ENCODE assay signal across 8 cellular contexts in genomic region chr12:109573029-109573913, GRCh38. TPM values are rescaled to one million over a fixed set of nuclear protein-coding genes. Genes with fewer than 3 reads are reported as not detected.
DNase-seq lines count a peak whose midpoint lies in the region; ATAC-seq, FAIRE-seq and TF ChIP-seq lines count a peak whose summit lies in the region.

TSS of gene MMAB (minus strand) at chr12:109573504. CDS start at chr12:109573480, 24 bp downstream.
TSS of gene MVK (plus strand) at chr12:109573794. CDS start at chr12:109574823, 1,029 bp downstream.

- no peaks in the 10 kb centered on the region for H3K9me3 ChIP-seq in adrenal gland (replicated peaks in 1 of 3)
- H3K9me3 ChIP-seq in heart left ventricle: no peaks in the 10 kb centered on the region

- TF ChIP-seq CTCF in adrenal gland (IDR thresholded peaks at IDR 0.05): no peak
- TF ChIP-seq CTCF in heart left ventricle (IDR thresholded peaks at IDR 0.05): no peak
- no peak for TF ChIP-seq CTCF in type B pancreatic cell (conservative IDR thresholded peaks at IDR 0.05)

- ATAC-seq in HG02852 (IDR thresholded peaks at IDR 0.05; ENCODE audit: unreplicated experiment) (peak; percentile 91), heart left ventricle (peak; percentile 98 to 99 (median 98))

- FAIRE-seq in GM12892 (lab: Jason Lieb, UNC): peak; percentile 97

- peak; percentile 83 for TF ChIP-seq POLR2A in GM12892 (IDR thresholded peaks at IDR 0.05; ENCODE audit: low read depth, low read length)
- peak; percentile 65 to 70 for TF ChIP-seq POLR2A in adrenal gland (IDR thresholded peaks at IDR 0.05)
- TF ChIP-seq POLR2A in heart left ventricle (IDR thresholded peaks at IDR 0.05): peak in 1 of 2 donors; percentile 50

- H3K4me1 Mint-ChIP-seq in type B pancreatic cell (ENCODE audit: unreplicated experiment): peaks cover 18% of the 10 kb centered on the region

- H3K27ac Mint-ChIP-seq in type B pancreatic cell: peak within 1 kb of the TSS; percentile 95

- 1 to 4% (median 1%) methylated on average over 10 to 74 of the region's 74 CpGs for whole genome bisulfite sequencing in adrenal gland, 4 donors
- 0 to 1% (median 1%) methylated on average over 42 to 74 of the region's 74 CpGs for WGBS in heart left ventricle, 4 donors

- peak; percentile 97 for DNase-seq in GM12892 (ENCODE audit: insufficient read length)
- peak; percentile 100 for DNase-seq in NCI-H146 (lab: John Stamatoyannopoulos, UW)
- DNase-seq in T-helper 1 cell: peak; percentile 95 to 99 (median 98)
- DNase-seq in adrenal gland: peak; percentile 99 to 100 (median 100)
- peak; percentile 99 for DNase-seq in heart left ventricle
- peak; percentile 99 for DNase-seq in pons (ENCODE audit: low spot score)
- DNase-seq in type B pancreatic cell (ENCODE audit: extremely low spot score, unreplicated experiment): peak; percentile 98

- H3K4me3 ChIP-seq in adrenal gland (peak within 1 kb of the TSS; percentile 4 to 89 (median 36)), heart left ventricle (peak within 1 kb of the TSS; percentile 60 to 93 (median 74))

- peaks cover 7% of the 10 kb centered on the region for H3K36me3 Mint-ChIP-seq in type B pancreatic cell

- H3K4me1 ChIP-seq in adrenal gland (replicated peaks in 1 of 2): peaks cover 13 to 28% of the 10 kb centered on the region in 2 donors
- peaks cover 0 to 26% (median 18%) of the 10 kb centered on the region in 12 donors for H3K4me1 ChIP-seq in heart left ventricle

- no peaks in the 10 kb centered on the region for H3K27me3 ChIP-seq in adrenal gland
- H3K27me3 ChIP-seq in heart left ventricle: no peaks in the 10 kb centered on the region

- H3K9me3 Mint-ChIP-seq in type B pancreatic cell: no peaks in the 10 kb centered on the region

- H3K4me3 Mint-ChIP-seq in type B pancreatic cell: peak within 1 kb of the TSS; percentile 97

- no peaks in the 10 kb centered on the region for H3K27me3 Mint-ChIP-seq in type B pancreatic cell

- H3K27ac ChIP-seq in adrenal gland (peak within 1 kb of the TSS; percentile 75 to 93 (median 84)), heart left ventricle (peak within 1 kb of the TSS; percentile 47 to 92 (median 82))

- H3K36me3 ChIP-seq in adrenal gland (replicated peaks in 1 of 2): peaks cover 0 to 32% of the 10 kb centered on the region in 2 donors
- H3K36me3 ChIP-seq in heart left ventricle: peaks cover 0 to 59% (median 44%) of the 10 kb centered on the region in 9 donors

- intact Hi-C loops in adrenal gland (cut with DNase I): no loop called here
- intact Hi-C loops in heart left ventricle (cut with DNase I): loop anchor here in 4 of 10 donors (1.0 to 5.0 kb wide), 5 partner anchors 51 to 146 kb away; partner anchors contain the start of genes KCTD10 (in 1 of the 4) and UBE3B (in 1 of the 4)

RNA-seq across cellular contexts. Expression of gene MMAB, which starts in this region (rescaled TPM):
- 40.2 TPM for polyA plus RNA-seq in GM12892 (2012; ENCODE audit: missing spikeins)
- 100 to 1,000 TPM in 3 of 8 donors, 10 to 100 TPM in 5; 74.2 to 238 (median 89.0) TPM for total RNA-seq in adrenal gland
- polyA plus RNA-seq in adrenal gland: 100 to 1,000 TPM in 1 of 3 donors, 10 to 100 TPM in 2; 52.3 to 119 (median 84.0) TPM
- total RNA-seq in heart left ventricle: 10 to 100 TPM; 29.5 to 43.3 (median 34.4) TPM
- 10 to 100 TPM; 38.1 to 43.4 TPM for polyA plus RNA-seq in heart left ventricle
- total RNA-seq in type B pancreatic cell (ENCODE audit: low replicate concordance): 38.1 and 39.0 TPM in 2 replicates

RNA-seq across cellular contexts. Expression of gene MVK, which starts in this region (rescaled TPM):
- 17.4 TPM for polyA plus RNA-seq in GM12892 (2012; ENCODE audit: missing spikeins)
- total RNA-seq in adrenal gland (100 to 1,000 TPM in 1 of 8 donors, 10 to 100 TPM in 7; 10.8 to 194 (median 19.1) TPM), heart left ventricle (10 to 100 TPM in 5 of 9 donors, 1 to 10 TPM in 4; 7.9 to 14.9 (median 10.1) TPM), type B pancreatic cell (ENCODE audit: low replicate concordance) (27.0 and 28.1 TPM in 2 replicates)
- polyA plus RNA-seq in adrenal gland (10 to 100 TPM; 35.0 to 73.6 (median 39.1) TPM), heart left ventricle (10 to 100 TPM; 13.4 to 13.9 TPM)

Comparison
In these comparisons a context has a peak if more than half of its experiments do, and no peak if none do; other contexts are left out.
1. Peak in every context shown above with its lines: DNase-seq, ATAC-seq, H3K4me3 ChIP-seq and H3K27ac ChIP-seq.